11 cellular contexts compared by ENCODE assay signal in the genomic region with DNA sequence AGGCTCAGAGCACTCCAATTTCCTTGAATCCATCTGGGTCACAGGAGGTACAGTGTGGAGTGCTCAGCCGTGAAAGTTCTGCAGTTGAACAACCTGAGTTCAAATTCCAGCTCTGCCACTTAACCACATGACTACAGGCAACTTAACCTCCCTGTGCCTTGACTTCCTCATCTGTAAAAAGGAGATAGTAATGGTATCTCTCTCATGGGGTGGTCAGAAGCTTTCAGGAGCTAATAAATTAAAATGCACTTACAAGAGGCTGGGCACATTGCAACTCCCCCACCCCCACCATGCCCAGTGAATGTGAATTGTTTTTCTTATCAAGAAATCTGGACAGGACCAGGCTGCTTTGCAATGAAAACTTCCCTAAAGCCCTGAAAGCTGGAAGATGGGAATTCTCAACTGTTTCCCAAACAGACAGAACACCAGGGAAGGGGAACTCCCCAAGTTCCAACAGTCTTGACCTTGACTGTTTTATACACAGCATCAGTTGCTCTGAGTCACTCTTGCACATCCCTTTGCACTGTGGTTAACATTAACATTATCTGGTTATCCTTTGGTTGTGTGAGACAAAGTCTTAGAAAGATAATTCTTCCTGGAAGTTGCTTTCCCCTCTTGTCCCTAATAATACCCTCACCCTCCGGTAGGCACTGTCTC.
DNase-seq lines count a peak whose midpoint lies in the region; ATAC-seq and TF ChIP-seq lines count a peak whose summit lies in the region.
"Had no signal": no experiment of that assay in that cellular context is flagged by ENCODE, and none has a peak within 500 bp of the region (broad histone marks: within the 10 kb centered on the region; RNA-seq: fewer than 3 reads in every experiment).

No MANE protein-coding gene starts in this region.

- no peak for TF ChIP-seq CTCF in AG10803 (conservative IDR thresholded peaks at IDR 0.05; ENCODE audit: low read length)
- no peak for TF ChIP-seq CTCF in coronary artery (IDR thresholded peaks at IDR 0.05)
- no peak for TF ChIP-seq CTCF in osteoblast (IDR thresholded peaks at IDR 0.05; ENCODE audit: extremely low read depth, low read depth, low read length)

- peaks cover 10% of the 10 kb centered on the region for H3K4me1 ChIP-seq in osteoblast (ENCODE audit: insufficient read depth, low read length)

- no peak overlapping the region for H2AFZ ChIP-seq in osteoblast (ENCODE audit: low read length)

- ATAC-seq in GM21526 (IDR thresholded peaks at IDR 0.05; ENCODE audit: low FRiP score, unreplicated experiment) (no peak), HG03039 (IDR thresholded peaks at IDR 0.05; ENCODE audit: unreplicated experiment) (no peak)

- no peaks in the 10 kb centered on the region for H3K27me3 ChIP-seq in osteoblast (ENCODE audit: insufficient read depth, low read length)

- H3K4me3 ChIP-seq in AG10803 (ENCODE audit: low read length), result no peak overlapping the region
- H3K4me3 ChIP-seq in coronary artery, result no peak overlapping the region
- no peak overlapping the region for H3K4me3 ChIP-seq in osteoblast (ENCODE audit: insufficient read depth, low read length)

- H3K4me2 ChIP-seq in osteoblast (ENCODE audit: insufficient read depth, low read length), result no peak overlapping the region

- H3K9me3 ChIP-seq in osteoblast (ENCODE audit: low read depth, low read length), result no peaks in the 10 kb centered on the region

- no peaks in the 10 kb centered on the region for H3K36me3 ChIP-seq in osteoblast (ENCODE audit: insufficient read depth, low read length)

- no peaks in the 10 kb centered on the region for H3K79me2 ChIP-seq in osteoblast (ENCODE audit: insufficient read depth, low read length)

- no peaks in the 10 kb centered on the region for H4K20me1 ChIP-seq in osteoblast (ENCODE audit: insufficient read depth, low read length)

- DNase-seq in AG10803 (ENCODE audit: low read depth) (peak; percentile 58), RPMI7951 (ENCODE audit: low read depth) (peak; percentile 83), coronary artery (ENCODE audit: low spot score) (no peak), osteoblast (ENCODE audit: insufficient read length, low spot score, missing footprints) (peak; percentile 73), NCI-H1048 (lab: John Stamatoyannopoulos, UW) (no peak), KG1 (lab: John Stamatoyannopoulos, UW) (no peak)
- DNase-seq: activated CD4-positive, alpha-beta T cell treated with anti-CD3 and anti-CD28 coated beads for 48 hours; C1 segment of cervical spinal cord; NCI-H1436 treated with DMSO at 0.1 percent for 48 hours had no signal

- H3K27ac ChIP-seq in coronary artery, result peak overlapping the region; percentile 68 to 85
- no peak overlapping the region for H3K27ac ChIP-seq in osteoblast (ENCODE audit: low read depth, low read length)

Comparison
In these comparisons a context has a peak if more than half of its experiments do, and no peak if none do; other contexts are left out.
1. DNase-seq: peak in AG10803 (single experiment), RPMI7951 (single experiment) and osteoblast (single experiment); none in coronary artery (single experiment), NCI-H1048 (single experiment) and KG1 (single experiment).